In the genomic region with DNA sequence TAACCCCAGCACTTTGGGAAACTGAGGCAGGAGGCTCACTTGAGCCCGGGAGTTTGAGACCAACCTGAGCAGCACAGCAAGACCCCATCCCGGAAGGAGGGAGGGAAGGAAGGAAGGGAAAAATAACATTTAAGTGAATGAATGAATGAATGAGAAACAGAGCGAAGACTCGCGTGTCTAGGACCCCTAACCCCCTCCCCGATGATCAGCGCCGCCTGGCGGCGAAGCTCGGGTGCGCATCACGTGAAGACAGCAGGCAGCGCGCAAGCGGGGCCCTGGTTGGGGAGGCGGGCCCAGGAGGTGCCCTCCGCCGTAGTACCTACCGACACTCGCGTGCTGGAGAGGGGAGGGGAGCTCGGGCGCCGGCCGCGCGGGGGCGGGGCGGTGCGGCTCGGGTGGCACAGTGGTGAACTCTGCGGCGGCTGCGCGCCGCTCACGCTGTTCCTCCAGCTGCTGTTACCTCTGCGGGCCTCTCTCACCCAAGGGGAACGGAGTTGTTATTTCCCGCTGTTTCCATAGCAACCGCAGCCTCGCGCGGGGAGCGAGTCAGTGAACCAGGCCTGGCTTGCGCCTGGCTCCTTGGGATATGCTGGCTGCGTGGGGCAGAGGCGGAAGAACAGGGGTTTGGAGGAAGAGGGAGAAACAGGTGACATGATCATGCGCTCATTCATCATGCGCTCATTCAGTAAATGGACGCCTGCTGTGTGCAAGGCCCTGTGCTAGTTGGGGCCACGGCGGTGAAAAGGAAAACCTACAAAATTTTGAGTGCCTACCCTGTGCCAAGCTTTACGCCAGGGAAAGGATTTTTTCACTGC, we compare ENCODE assay signal across 1 cellular context.
TF ChIP-seq lines count a peak whose summit lies in the region.

No MANE protein-coding gene starts in this region.

TF ChIP-seq in H1, 55 proteins besides CTCF, POLR2A, EP300 and RAD21:
- no peak for TF ChIP-seq SIX5 (IDR thresholded peaks at IDR 0.05; ENCODE audit: low read depth, low read length)
- peak in 1 of 2 experiments; percentile 49; a peak in 1 of 4 replicates for TF ChIP-seq SIN3A (conservative IDR thresholded peaks at IDR 0.05 in 1 of 2, IDR thresholded peaks at IDR 0.05 in 1 of 2; ENCODE audit: low read depth in 1 of 2, low read length in 2 of 2)
- TF ChIP-seq RBBP5 (IDR thresholded peaks at IDR 0.05; ENCODE audit: borderline replicate concordance, low read depth, low read length): no peak
- no peak for TF ChIP-seq CBX5 (IDR thresholded peaks at IDR 0.05; ENCODE audit: low read depth, low read length)
- no peak for TF ChIP-seq FOSL1 (IDR thresholded peaks at IDR 0.05; ENCODE audit: insufficient read depth, low read depth, low read length)
- TF ChIP-seq, protein P1, sequence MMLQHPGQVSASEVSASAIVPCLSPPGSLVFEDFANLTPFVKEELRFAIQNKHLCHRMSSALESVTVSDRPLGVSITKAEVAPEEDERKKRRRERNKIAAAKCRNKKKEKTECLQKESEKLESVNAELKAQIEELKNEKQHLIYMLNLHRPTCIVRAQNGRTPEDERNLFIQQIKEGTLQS (IDR thresholded peaks at IDR 0.05; ENCODE audit: insufficient read depth, low read depth, low read length): 0 out of 2 replicates have a peak, but pooled peaks have one; percentile 58
- peak; percentile 67 for TF ChIP-seq CREB1 (IDR thresholded peaks at IDR 0.05)
- TF ChIP-seq SAP30 (IDR thresholded peaks at IDR 0.05; ENCODE audit: insufficient read depth, insufficient replicate concordance, low read length): peak; percentile 34
- TF ChIP-seq EGR1 (IDR thresholded peaks at IDR 0.05; ENCODE audit: borderline replicate concordance, low read depth, low read length): peak; percentile 80; the same call in 1 of the 2 replicates
- TF ChIP-seq GTF2F1 (IDR thresholded peaks at IDR 0.05; ENCODE audit: borderline replicate concordance, low read depth, low read length): 0 out of 2 replicates have a peak, but pooled peaks have one; percentile 17
- 0 out of 2 replicates have a peak, but pooled peaks have one; percentile 2 for TF ChIP-seq TEAD4 (IDR thresholded peaks at IDR 0.05; ENCODE audit: low read depth, low read length)
- TF ChIP-seq YY1 (IDR thresholded peaks at IDR 0.05; ENCODE audit: low read depth, low read length): peak; percentile 63; the same call in 1 of the 2 replicates
- 0 out of 2 replicates have a peak, but pooled peaks have one; percentile 41 for TF ChIP-seq PHF8 (conservative IDR thresholded peaks at IDR 0.05; ENCODE audit: low read depth, low read length)
- TF ChIP-seq BACH1 (IDR thresholded peaks at IDR 0.05; ENCODE audit: low read length): peak; percentile 86
- TF ChIP-seq HDAC2 (IDR thresholded peaks at IDR 0.05; ENCODE audit: borderline replicate concordance in 1 of 2, low read depth in 2 of 2, low read length in 2 of 2): peak; percentile 89 to 93; a peak in 3 of 4 replicates
- no peak for TF ChIP-seq JUN (IDR thresholded peaks at IDR 0.05; ENCODE audit: low read depth, low read length)
- peak; percentile 67; the same call in 1 of the 2 replicates for TF ChIP-seq CHD2 (IDR thresholded peaks at IDR 0.05; ENCODE audit: low read length)
- TF ChIP-seq HDAC6 (IDR thresholded peaks at IDR 0.05; ENCODE audit: low read depth, low read length): no peak
- TF ChIP-seq KDM1A (IDR thresholded peaks at IDR 0.05; ENCODE audit: borderline replicate concordance, low read length): peak; percentile 83
- TF ChIP-seq SP1 (IDR thresholded peaks at IDR 0.05; ENCODE audit: low read depth, low read length): 0 out of 2 replicates have a peak, but pooled peaks have one; percentile 17
- TF ChIP-seq ASH2L (IDR thresholded peaks at IDR 0.05; ENCODE audit: low read length): peak; percentile 97
- 0 out of 2 replicates have a peak, but pooled peaks have one; percentile 81 for TF ChIP-seq SP4 (IDR thresholded peaks at IDR 0.05; ENCODE audit: low read length)
- no peak for TF ChIP-seq SIRT6 (IDR thresholded peaks at IDR 0.05; ENCODE audit: low read length)
- 0 out of 2 replicates have a peak, but pooled peaks have one; percentile 13 for TF ChIP-seq TAF1 (IDR thresholded peaks at IDR 0.05; ENCODE audit: low read depth, low read length)
- TF ChIP-seq TCF12 (IDR thresholded peaks at IDR 0.05; ENCODE audit: low read depth, low read length): 0 out of 2 replicates have a peak, but pooled peaks have one; percentile 37
- TF ChIP-seq KDM4A (IDR thresholded peaks at IDR 0.05; ENCODE audit: low read depth, low read length, severe bottlenecking): peak; percentile 50
- TF ChIP-seq, protein P2, sequence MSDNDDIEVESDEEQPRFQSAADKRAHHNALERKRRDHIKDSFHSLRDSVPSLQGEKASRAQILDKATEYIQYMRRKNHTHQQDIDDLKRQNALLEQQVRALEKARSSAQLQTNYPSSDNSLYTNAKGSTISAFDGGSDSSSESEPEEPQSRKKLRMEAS (IDR thresholded peaks at IDR 0.05): peak; percentile 67
- TF ChIP-seq, protein P3, sequence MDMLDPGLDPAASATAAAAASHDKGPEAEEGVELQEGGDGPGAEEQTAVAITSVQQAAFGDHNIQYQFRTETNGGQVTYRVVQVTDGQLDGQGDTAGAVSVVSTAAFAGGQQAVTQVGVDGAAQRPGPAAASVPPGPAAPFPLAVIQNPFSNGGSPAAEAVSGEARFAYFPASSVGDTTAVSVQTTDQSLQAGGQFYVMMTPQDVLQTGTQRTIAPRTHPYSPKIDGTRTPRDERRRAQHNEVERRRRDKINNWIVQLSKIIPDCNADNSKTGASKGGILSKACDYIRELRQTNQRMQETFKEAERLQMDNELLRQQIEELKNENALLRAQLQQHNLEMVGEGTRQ (IDR thresholded peaks at IDR 0.05; ENCODE audit: low read length): peak; percentile 75
